Comparison of ENCODE assay signal across 18 cellular contexts in genomic region chr3:43144811-43145490, GRCh38. TPM values are rescaled to one million over a fixed set of nuclear protein-coding genes. Genes with fewer than 3 reads are reported as not detected.
DNase-seq lines count a peak whose midpoint lies in the region; ATAC-seq, FAIRE-seq and TF ChIP-seq lines count a peak whose summit lies in the region.
"Had no signal": no experiment of that assay in that cellular context is flagged by ENCODE, and none has a peak within 500 bp of the region (broad histone marks: within the 10 kb centered on the region; RNA-seq: fewer than 3 reads in every experiment).

No MANE protein-coding gene starts in this region.

- H3K4me1 ChIP-seq in endothelial cell of umbilical vein (ENCODE audit: control insufficient read depth, extremely low read depth, insufficient read depth, low read length) = peaks cover 5% of the 10 kb centered on the region
- peaks cover 12% of the 10 kb centered on the region for H3K4me1 ChIP-seq in osteoblast (ENCODE audit: insufficient read depth, low read length)
- no peaks in the 10 kb centered on the region for H3K4me1 ChIP-seq in tibial artery
- H3K4me1 ChIP-seq in hepatocyte (ENCODE audit: insufficient read depth) = no peaks in the 10 kb centered on the region
- H3K4me1 ChIP-seq: SJCRH30 had no signal

- no peak overlapping the region for H3K9ac ChIP-seq in endothelial cell of umbilical vein (replicated peaks; ENCODE audit: extremely low read depth, insufficient read depth, low read length)
- H3K9ac ChIP-seq: BLaER1 had no signal

- no peak overlapping the region for H3K4me3 ChIP-seq in endothelial cell of umbilical vein (replicated peaks in 1 of 3; ENCODE audit: insufficient read depth in 1 of 3, low read depth in 1 of 3, low read length in 3 of 3)
- peak overlapping the region; percentile 42 for H3K4me3 ChIP-seq in osteoblast (ENCODE audit: insufficient read depth, low read length)
- no peak overlapping the region for H3K4me3 ChIP-seq in tibial artery
- H3K4me3 ChIP-seq in hepatocyte = no peak overlapping the region
- H3K4me3 ChIP-seq: BLaER1, SJCRH30 had no signal

- POLR2A ChIA-PET in endothelial cell of umbilical vein (lab: Charles Lee) = no interaction called here
- POLR2A ChIA-PET in CD4-positive, alpha-beta T cell (lab: Charles Lee) = no interaction called here

- TF ChIP-seq POLR2A in endothelial cell of umbilical vein (IDR thresholded peaks at IDR 0.05; ENCODE audit: low read depth, low read length) = no peak

- H3K9me3 ChIP-seq in endothelial cell of umbilical vein (replicated peaks; ENCODE audit: control insufficient read depth, insufficient read depth, low read length) (no peaks in the 10 kb centered on the region), osteoblast (ENCODE audit: low read depth, low read length) (no peaks in the 10 kb centered on the region), tibial artery (no peaks in the 10 kb centered on the region), hepatocyte (ENCODE audit: low read depth) (no peaks in the 10 kb centered on the region)
- H3K9me3 ChIP-seq in CD4-positive, alpha-beta T cell (ENCODE audit: control insufficient read depth, low read length) = no peaks in the 10 kb centered on the region
- H3K9me3 ChIP-seq: BLaER1, SJCRH30 had no signal

- ATAC-seq in CD4-positive, alpha-beta T cell (ENCODE audit: poor library complexity) = no peak
- no peak for ATAC-seq in left ventricle myocardium superior
- ATAC-seq: activated T-helper 17 cell treated with anti-CD3 and anti-CD28 coated beads, Interleukin-2, amount 50 U/mL, for 72 hours; effector memory CD8-positive, alpha-beta T cell; left colon had no signal

- H3K9me1 ChIP-seq in endothelial cell of umbilical vein (replicated peaks; ENCODE audit: control insufficient read depth, extremely low read depth, insufficient read depth, low read length) = no peaks in the 10 kb centered on the region

- FAIRE-seq in endothelial cell of umbilical vein (lab: Jason Lieb, UNC) = peak; percentile 61

- no peak overlapping the region for H3K27ac ChIP-seq in endothelial cell of umbilical vein (ENCODE audit: insufficient read depth, low read depth, low read length)
- peak overlapping the region; percentile 27 for H3K27ac ChIP-seq in osteoblast (ENCODE audit: low read depth, low read length)
- no peak overlapping the region for H3K27ac ChIP-seq in CD4-positive, alpha-beta T cell (ENCODE audit: low read depth, low read length)
- no peak overlapping the region for H3K27ac ChIP-seq in tibial artery
- no peak overlapping the region for H3K27ac ChIP-seq in hepatocyte
- H3K27ac ChIP-seq: BLaER1, SJCRH30 had no signal

- H3K4me2 ChIP-seq in endothelial cell of umbilical vein (ENCODE audit: insufficient read depth, low read length) (no peak overlapping the region), osteoblast (ENCODE audit: insufficient read depth, low read length) (peak overlapping the region; percentile 65), hepatocyte (no peak overlapping the region)
- H3K4me2 ChIP-seq: BLaER1 had no signal

- no peak overlapping the region for H3K4me3 Mint-ChIP-seq in CD4-positive, alpha-beta T cell
- H3K4me3 Mint-ChIP-seq: activated CD4-positive, alpha-beta memory T cell treated with anti-CD3 and anti-CD28 coated beads, Interleukin-2, amount 10 ng/mL, durations not matched to agents 7 days and 5 days; activated T-helper 17 cell treated with anti-CD3 and anti-CD28 coated beads, Interleukin-2, amount 50 U/mL, for 72 hours; effector memory CD8-positive, alpha-beta T cell; naive B cell had no signal

- CTCF ChIA-PET in endothelial cell of umbilical vein (lab: Charles Lee) = interaction anchor here (1.0 kb wide), 1 partner anchor 183 kb away, joined by 3 read pairs; no protein-coding TSS in a partner anchor
- CTCF ChIA-PET in CD4-positive, alpha-beta T cell (lab: Charles Lee) = no interaction called here

- no peaks in the 10 kb centered on the region for H3K9me3 Mint-ChIP-seq in CD4-positive, alpha-beta T cell
- H3K9me3 Mint-ChIP-seq: effector memory CD8-positive, alpha-beta T cell had no signal

- DNase-seq in GM04503 (ENCODE audit: low read depth) (peak; percentile 38), RPMI7951 (ENCODE audit: low read depth) (peak; percentile 69), endothelial cell of umbilical vein (ENCODE audit: low read depth, low spot score) (peak; percentile 47), osteoblast (ENCODE audit: insufficient read length, low spot score, missing footprints) (no peak), left ventricle myocardium superior (no peak), tibial artery (no peak), hepatocyte (ENCODE audit: low spot score) (no peak)
- no peak for DNase-seq in CD4-positive, alpha-beta T cell
- DNase-seq: activated CD4-positive, alpha-beta memory T cell treated with anti-CD3 and anti-CD28 coated beads, Interleukin-2, amount 10 ng/mL, durations not matched to agents 7 days and 5 days; DMS53; effector memory CD8-positive, alpha-beta T cell; head of caudate nucleus; left colon; naive B cell; SJCRH30 had no signal

- WGBS in hepatocyte (ENCODE audit: low lambda C conversion rate, missing lambda C conversion rate) = 82% methylated on average over 7 of the region's 7 CpGs

- no peaks in the 10 kb centered on the region for H3K79me2 ChIP-seq in endothelial cell of umbilical vein (ENCODE audit: control insufficient read depth, insufficient read depth, low read length)
- no peaks in the 10 kb centered on the region for H3K79me2 ChIP-seq in osteoblast (ENCODE audit: insufficient read depth, low read length)
- H3K79me2 ChIP-seq in hepatocyte = no peaks in the 10 kb centered on the region

- H2AFZ ChIP-seq in endothelial cell of umbilical vein (ENCODE audit: low read depth, low read length) = peak overlapping the region; percentile 5
- H2AFZ ChIP-seq in osteoblast (ENCODE audit: low read length) = peak overlapping the region; percentile 61
- H2AFZ ChIP-seq in hepatocyte = no peak overlapping the region

- H3K27me3 Mint-ChIP-seq in CD4-positive, alpha-beta T cell = no peaks in the 10 kb centered on the region
- H3K27me3 Mint-ChIP-seq: activated T-helper 17 cell treated with anti-CD3 and anti-CD28 coated beads, Interleukin-2, amount 50 U/mL, for 72 hours; progenitor cell of endocrine pancreas had no signal

- dilution Hi-C loops in endothelial cell of umbilical vein (cut with MboI; ENCODE audit: extremely low pct_ligation_motif_present, low sequenced_read_pairs) = no loop called here

- H3K27me3 ChIP-seq in endothelial cell of umbilical vein (ENCODE audit: control insufficient read depth in 2 of 2, insufficient read depth in 2 of 2, low read length in 2 of 2) (no peaks in the 10 kb centered on the region), osteoblast (ENCODE audit: insufficient read depth, low read length) (no peaks in the 10 kb centered on the region), tibial artery (no peaks in the 10 kb centered on the region), hepatocyte (no peaks in the 10 kb centered on the region)
- no peaks in the 10 kb centered on the region for H3K27me3 ChIP-seq in CD4-positive, alpha-beta T cell (ENCODE audit: control insufficient read depth, insufficient read depth, low read length)
- H3K27me3 ChIP-seq: BLaER1, SJCRH30 had no signal

- no peak overlapping the region for H3K27ac Mint-ChIP-seq in CD4-positive, alpha-beta T cell
- H3K27ac Mint-ChIP-seq: activated CD4-positive, alpha-beta memory T cell treated with anti-CD3 and anti-CD28 coated beads, Interleukin-2, amount 10 ng/mL, durations not matched to agents 7 days and 5 days; activated T-helper 17 cell treated with anti-CD3 and anti-CD28 coated beads, Interleukin-2, amount 50 U/mL, for 72 hours; effector memory CD8-positive, alpha-beta T cell; naive B cell; progenitor cell of endocrine pancreas had no signal

- H3K4me1 Mint-ChIP-seq in CD4-positive, alpha-beta T cell (ENCODE audit: low read depth) = no peaks in the 10 kb centered on the region
- H3K4me1 Mint-ChIP-seq: activated T-helper 17 cell treated with anti-CD3 and anti-CD28 coated beads, Interleukin-2, amount 50 U/mL, for 72 hours had no signal

- intact Hi-C loops in endothelial cell of umbilical vein (cut with micrococcal nuclease) (no loop called here), left ventricle myocardium superior (cut with micrococcal nuclease) (no loop called here), tibial artery (cut with DNase I; ENCODE audit: low total_unique reads) (no loop called here)
- intact Hi-C loops in CD4-positive, alpha-beta T cell (cut with DNase I, micrococcal nuclease) = no loop called here

- H3K36me3 ChIP-seq in endothelial cell of umbilical vein (ENCODE audit: control insufficient read depth in 2 of 2, extremely low read depth in 1 of 2, insufficient read depth in 2 of 2, low read length in 2 of 2) (no peaks in the 10 kb centered on the region), osteoblast (ENCODE audit: insufficient read depth, low read length) (no peaks in the 10 kb centered on the region), tibial artery (no peaks in the 10 kb centered on the region), hepatocyte (replicated peaks; ENCODE audit: insufficient read depth, low read depth) (no peaks in the 10 kb centered on the region)
- H3K36me3 ChIP-seq: BLaER1, SJCRH30 had no signal

- no peaks in the 10 kb centered on the region for H3K9me2 ChIP-seq in hepatocyte (replicated peaks; ENCODE audit: insufficient read depth)

- TF ChIP-seq CTCF in endothelial cell of umbilical vein (IDR thresholded peaks at IDR 0.05; ENCODE audit: extremely low read depth in 1 of 2, insufficient read depth in 1 of 2, low read depth in 1 of 2, low read length in 2 of 2) (no peak), osteoblast (IDR thresholded peaks at IDR 0.05; ENCODE audit: extremely low read depth, low read depth, low read length) (no peak), tibial artery (IDR thresholded peaks at IDR 0.05) (no peak), hepatocyte (IDR thresholded peaks at IDR 0.05; ENCODE audit: poor library complexity) (no peak)
- no peak for TF ChIP-seq CTCF in CD4-positive, alpha-beta T cell (IDR thresholded peaks at IDR 0.05)

- H4K20me1 ChIP-seq in endothelial cell of umbilical vein (replicated peaks; ENCODE audit: control insufficient read depth, extremely low read depth, insufficient read depth, low read length) (no peaks in the 10 kb centered on the region), osteoblast (ENCODE audit: insufficient read depth, low read length) (no peaks in the 10 kb centered on the region), hepatocyte (ENCODE audit: insufficient read depth, poor library complexity, severe bottlenecking) (no peaks in the 10 kb centered on the region)
- H4K20me1 ChIP-seq: BLaER1 had no signal

- no peaks in the 10 kb centered on the region for H3K36me3 Mint-ChIP-seq in CD4-positive, alpha-beta T cell (ENCODE audit: low read depth)

- BruUV-seq in endothelial cell of umbilical vein (replicated peaks; lab: Mats Ljungman, UMichigan) = no TSS peak

RNA-seq across cellular contexts. Expression of gene POMGNT2, which starts 39.1 kb away (rescaled TPM):
- total RNA-seq in RPMI7951 (2014; rRNA removed; shearing (Covaris generic)) = 14.9 and 18.8 TPM in 2 replicates
- 6.4 and 9.1 TPM in 2 replicates for total RNA-seq in endothelial cell of umbilical vein
- 16.3 and 19.0 TPM in 2 replicates for polyA plus RNA-seq in endothelial cell of umbilical vein
- polyA plus RNA-seq in endothelial cell of umbilical vein (2011; cell fraction: cytosol; rRNA removed) = 10.6 and 10.7 TPM in 2 replicates
- 5.5 and 6.8 TPM in 2 replicates for polyA plus RNA-seq in endothelial cell of umbilical vein (2011; cell fraction: nucleus; rRNA removed)
- 4.6 and 6.0 TPM in 2 replicates for polyA plus RNA-seq in endothelial cell of umbilical vein (2012)
- 5.6 and 8.0 TPM in 2 replicates for polyA minus RNA-seq in endothelial cell of umbilical vein
- 5.3 TPM for polyA minus RNA-seq in endothelial cell of umbilical vein (2011; cell fraction: cytosol; rRNA and poly(A)+ RNA removed)
- 1.8 and 2.1 TPM in 2 replicates for polyA minus RNA-seq in endothelial cell of umbilical vein (2011; cell fraction: nucleus; rRNA and poly(A)+ RNA removed)
- 10.1 and 10.3 TPM in 2 replicates for total RNA-seq in osteoblast
- 1 to 10 TPM; 6.8 to 8.4 TPM for total RNA-seq in CD4-positive, alpha-beta T cell
- 20.7 TPM for total RNA-seq in left ventricle myocardium superior
- 27.6 and 31.8 TPM in 2 replicates for total RNA-seq in hepatocyte
- polyA plus RNA-seq in hepatocyte = 45.6 and 53.6 TPM in 2 replicates

Comparison
In these comparisons a context has a peak if more than half of its experiments do, and no peak if none do; other contexts are left out.
1. DNase-seq: peak in GM04503 (single experiment), RPMI7951 (single experiment) and endothelial cell of umbilical vein (single experiment); none in osteoblast (single experiment), CD4-positive, alpha-beta T cell (0 of 10), left ventricle myocardium superior (single experiment), tibial artery (0 of 2) and hepatocyte (single experiment).